Comparison of ENCODE assay signal across 35 cellular contexts in the genomic region with DNA sequence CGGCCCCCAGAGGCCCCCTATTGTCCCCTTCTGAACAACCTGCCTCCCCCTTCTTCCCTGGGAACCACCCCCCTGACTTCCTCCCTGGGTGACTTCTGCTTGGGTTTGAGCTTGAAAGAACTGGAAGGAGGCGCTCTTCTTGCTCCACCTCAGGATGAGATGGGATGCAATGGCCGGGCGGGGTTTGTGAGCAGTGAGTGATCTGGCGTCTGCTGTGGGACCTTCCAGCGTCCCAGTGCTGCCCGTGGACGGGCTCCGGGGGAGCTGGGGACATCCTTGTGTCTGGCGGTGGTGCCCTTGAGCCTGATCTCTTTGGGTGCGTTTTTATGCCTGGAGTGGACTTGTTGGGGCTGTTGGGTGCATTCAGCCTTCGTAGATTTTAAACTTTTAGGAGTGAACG.
"Had no signal": no experiment of that assay in that cellular context is flagged by ENCODE, and none has a peak within 500 bp of the region (broad histone marks: within the 10 kb centered on the region; RNA-seq: fewer than 3 reads in every experiment).

No MANE protein-coding gene starts in this region.

- H3K27me3 ChIP-seq: body of pancreas, breast epithelium, Peyer's patch, SJSA1 had no signal

- H3K9me3 ChIP-seq: body of pancreas, Peyer's patch had no signal

- H3K27ac Mint-ChIP-seq: activated B cell treated with CpG ODN at 0.5 μM for 24 hours; activated CD4-positive, alpha-beta memory T cell treated with anti-CD3 and anti-CD28 coated beads for 36 hours; activated naive CD4-positive, alpha-beta T cell treated with anti-CD3 and anti-CD28 coated beads, Interleukin-2, amount 50 U/mL, for 24 hours; activated naive CD8-positive, alpha-beta T cell treated with anti-CD3 and anti-CD28 coated beads, Interleukin-2, amount 10 ng/mL, durations not matched to agents 7 days and 5 days; activated T-helper 2 cell treated with anti-CD3 and anti-CD28 coated beads, Interferon-gamma antibody, Interleukin-2, Interleukin-4, amounts not matched to agents 10 μg/mL and 5 μg/mL and 100 μg/mL, durations not matched to agents 14 hours and 24 hours and 36 hours; T-helper 1 cell treated with Interleukin-12 subunit alpha and Interleukin-12 subunit beta and Interleukin-4 antibody, amounts not matched to agents 30 μg/mL and 1 μg/mL, for 36 hours; T-helper 2 cell treated with Interferon-gamma antibody and Interleukin-4, amounts not matched to agents 5 μg/mL and 100 μg/mL, for 36 hours had no signal

- H3K4me3 Mint-ChIP-seq: activated B cell treated with CpG ODN at 0.5 μM for 24 hours; activated CD4-positive, alpha-beta memory T cell treated with anti-CD3 and anti-CD28 coated beads for 36 hours; activated naive CD4-positive, alpha-beta T cell treated with anti-CD3 and anti-CD28 coated beads, Interleukin-2, amount 50 U/mL, for 24 hours; activated naive CD8-positive, alpha-beta T cell treated with anti-CD3 and anti-CD28 coated beads, Interleukin-2, amount 10 ng/mL, durations not matched to agents 7 days and 5 days; T-helper 1 cell treated with Interleukin-12 subunit alpha and Interleukin-12 subunit beta and Interleukin-4 antibody, amounts not matched to agents 30 μg/mL and 1 μg/mL, for 36 hours; T-helper 2 cell treated with Interferon-gamma antibody and Interleukin-4, amounts not matched to agents 5 μg/mL and 100 μg/mL, for 36 hours had no signal

- H3K4me2 ChIP-seq: SK-N-SH had no signal

- H3K9me3 Mint-ChIP-seq: activated naive CD4-positive, alpha-beta T cell treated with anti-CD3 and anti-CD28 coated beads, Interleukin-2, amount 50 U/mL, for 24 hours had no signal

- H3K27ac ChIP-seq: body of pancreas, breast epithelium, Peyer's patch, SJSA1 had no signal

- H3K36me3 ChIP-seq: breast epithelium had no signal

- FAIRE-seq: astrocyte, K562 had no signal

- H3K27me3 Mint-ChIP-seq: activated B cell treated with CpG ODN at 0.5 μM for 24 hours; activated CD4-positive, alpha-beta memory T cell treated with anti-CD3 and anti-CD28 coated beads for 36 hours; activated naive CD4-positive, alpha-beta T cell treated with anti-CD3 and anti-CD28 coated beads, Interleukin-2, amount 50 U/mL, for 24 hours; activated naive CD8-positive, alpha-beta T cell treated with anti-CD3 and anti-CD28 coated beads, Interleukin-2, amount 10 ng/mL, durations not matched to agents 7 days and 5 days had no signal

- H3K4me3 ChIP-seq: body of pancreas, breast epithelium, K562, Peyer's patch, SJSA1 had no signal

- H3K4me1 ChIP-seq: SJSA1 had no signal

- DNase-seq: activated B cell treated with CpG ODN at 0.5 μM for 24 hours; activated CD4-positive, alpha-beta memory T cell treated with anti-CD3 and anti-CD28 coated beads for 36 hours; activated CD4-positive, alpha-beta T cell treated with anti-CD3 and anti-CD28 coated beads for 4 hours; activated CD4-positive, alpha-beta T cell treated with anti-CD3 and anti-CD28 coated beads, Interleukin-2, amount 50 U/mL, for 1 hour; activated CD4-positive, CD25-positive, alpha-beta regulatory T cell treated with anti-CD3 and anti-CD28 coated beads, Interleukin-2, amount 50 U/mL, for 72 hours; activated CD8-positive, alpha-beta memory T cell treated with anti-CD3 and anti-CD28 coated beads, Interleukin-2, amount 50 U/mL, for 4 hours; activated gamma-delta T cell; activated naive CD4-positive, alpha-beta T cell treated with Interleukin-2 at 50 U/mL for 16 hours; activated naive CD8-positive, alpha-beta T cell treated with anti-CD3 and anti-CD28 coated beads, Interleukin-2, amount 10 ng/mL, durations not matched to agents 7 days and 5 days; amygdala; body of pancreas; NCI-H1092 treated with DMSO at 0.1 percent for 48 hours; NCI-H1417; NCI-H146; NCI-H187; NCI-H2029 treated with DMSO at 0.1 percent for 48 hours; NCI-H2107; NCI-H2171; NCI-H510A; NCI-H526; NCI-H748 treated with DMSO at 0.1 percent for 48 hours; NK-92 treated with Interleukin-12 subunit alpha and Interleukin-12 subunit beta, amount 100 ng/mL, for 24 hours; PC-3; Peyer's patch; RPMI8226; SHP77 treated with DMSO at 0.1 percent for 48 hours; SK-N-SH had no signal

- ATAC-seq: body of pancreas, K562, PC-3 had no signal
